ENCODE assay signal across 8 cellular contexts in the genomic region with DNA sequence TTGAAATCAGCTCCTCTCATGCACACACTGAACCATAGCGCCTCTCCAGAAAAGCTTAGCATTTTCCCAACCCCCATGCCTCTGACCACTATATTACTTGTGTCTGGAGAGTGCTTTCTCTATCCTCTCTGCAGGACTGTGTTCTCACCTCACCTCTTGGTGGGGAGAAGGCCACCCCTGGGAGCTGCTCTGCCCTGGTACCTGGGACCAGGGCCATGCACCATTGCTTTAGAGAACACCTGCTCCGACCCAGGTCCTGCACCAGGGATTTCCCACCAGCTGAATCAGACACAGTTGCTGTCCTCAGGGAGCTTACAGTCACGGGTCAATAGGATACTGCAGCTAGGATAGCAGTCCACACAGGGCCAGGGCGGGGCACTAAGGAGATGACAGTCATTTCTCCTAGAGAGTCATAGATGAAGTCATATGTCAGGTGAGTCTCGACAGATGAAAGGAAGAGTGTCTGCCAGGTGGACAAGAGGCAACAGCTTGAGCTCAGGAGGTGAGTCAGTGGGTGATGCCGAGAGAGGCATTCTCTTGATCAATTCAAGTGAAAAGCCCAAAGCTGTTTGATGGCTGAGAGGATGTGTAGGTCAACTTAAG. TPM values are rescaled to one million over a fixed set of nuclear protein-coding genes. Genes with fewer than 3 reads are reported as not detected.
DNase-seq lines count a peak whose midpoint lies in the region; ATAC-seq and TF ChIP-seq lines count a peak whose summit lies in the region.

No MANE protein-coding gene starts in this region.

- no peaks in the 10 kb centered on the region for H3K9me2 ChIP-seq in DOHH2 (replicated peaks; ENCODE audit: control insufficient read depth, low read length)

- no peak overlapping the region for H3K4me3 ChIP-seq in DOHH2 (ENCODE audit: low read length)

- peak; percentile 1 for ATAC-seq in HG02678 (IDR thresholded peaks at IDR 0.05; ENCODE audit: unreplicated experiment)
- no peak for ATAC-seq in naive B cell (ENCODE audit: low read depth in 2 of 2)
- ATAC-seq in GM21529 (IDR thresholded peaks at IDR 0.05; ENCODE audit: unreplicated experiment), result no peak
- ATAC-seq in HG03432 (IDR thresholded peaks at IDR 0.05; ENCODE audit: unreplicated experiment), result no peak

- H3K27me3 Mint-ChIP-seq in naive B cell, result peaks cover 9 to 39% (median 37%) of the 10 kb centered on the region in 3 donors

- H3K9me3 Mint-ChIP-seq in naive B cell, result peaks cover 3 to 11% (median 6%) of the 10 kb centered on the region in 7 donors

- H3K27ac Mint-ChIP-seq in naive B cell, result peak overlapping the region in 4 of 6 donors; percentile 24 to 93 (median 78)

- peaks cover 4% of the 10 kb centered on the region; the same call in 1 of the 2 replicates for H3K36me3 ChIP-seq in DOHH2 (ENCODE audit: control insufficient read depth, low read length)

- peak overlapping the region; percentile 81 to 99 (median 97) for H3K4me3 Mint-ChIP-seq in naive B cell

- H3K27me3 ChIP-seq in DOHH2 (ENCODE audit: control insufficient read depth, low read length), result 0 out of 2 replicates have a peak, but pooled peaks cover 4% of the 10 kb centered on the region

- H3K79me2 ChIP-seq in DOHH2 (ENCODE audit: control insufficient read depth, low read length), result peaks cover 43% of the 10 kb centered on the region

- no peaks in the 10 kb centered on the region for H3K36me3 Mint-ChIP-seq in naive B cell

- H3K9me3 ChIP-seq in DOHH2 (ENCODE audit: control insufficient read depth, insufficient read depth, low read length), result 0 out of 2 replicates have a peak, but pooled peaks cover 7% of the 10 kb centered on the region

- peaks cover 13 to 24% (median 23%) of the 10 kb centered on the region in 3 donors for H3K4me1 Mint-ChIP-seq in naive B cell

- no peak overlapping the region for H3K27ac ChIP-seq in DOHH2 (ENCODE audit: low read depth, low read length)

- intact Hi-C loops in posterior vena cava (cut with DNase I), result loop anchor here in 1 of 2 donors (5.0 kb wide), 1 partner anchor 61 kb away; no protein-coding TSS in a partner anchor

- H3F3A ChIP-seq in DOHH2 (ENCODE audit: control insufficient read depth, insufficient read depth), result no peaks in the 10 kb centered on the region

- no peak for TF ChIP-seq CTCF in DOHH2 (IDR thresholded peaks at IDR 0.05; ENCODE audit: low read depth, low read length, poor library complexity, severe bottlenecking)

- peak overlapping the region; percentile 13; the same call in 1 of the 2 replicates for H3K4me2 ChIP-seq in DOHH2 (ENCODE audit: low read length)

- H4K20me1 ChIP-seq in DOHH2 (ENCODE audit: control insufficient read depth, insufficient read depth, low read depth, low read length), result peaks cover 34% of the 10 kb centered on the region

- peak; percentile 24 for DNase-seq in activated CD8-positive, alpha-beta memory T cell treated with anti-CD3 and anti-CD28 coated beads, Interleukin-2, amount 50 U/mL, for 4 hours
- DNase-seq in naive B cell, result peak; percentile 2
- DNase-seq in posterior vena cava (ENCODE audit: low spot score), result no peak
- DNase-seq in D341Med (ENCODE audit: low spot score), result no peak

- H3K4me1 ChIP-seq in DOHH2 (ENCODE audit: control insufficient read depth, low read length), result peaks cover 11% of the 10 kb centered on the region

RNA-seq across cellular contexts. Expression of a gene that starts 0.6 kb away (rescaled TPM):
- polyA plus RNA-seq in naive B cell (ENCODE audit: low read depth in 6 of 6), result 1 to 10 TPM; 1.4 to 3.5 (median 2.0) TPM
- total RNA-seq in posterior vena cava, result 10 to 100 TPM; 13.0 to 17.9 TPM

Comparison
In these comparisons a context has a peak if more than half of its experiments do, and no peak if none do; other contexts are left out.
1. DNase-seq: peak in activated CD8-positive, alpha-beta memory T cell treated with anti-CD3 and anti-CD28 coated beads, Interleukin-2, amount 50 U/mL, for 4 hours (single experiment) and naive B cell (single experiment); none in posterior vena cava (single experiment) and D341Med (single experiment).